8 cellular contexts compared by ENCODE assay signal in genomic region chr20:21302645-21303060, GRCh38. TPM values are rescaled to one million over a fixed set of nuclear protein-coding genes. Genes with fewer than 3 reads are reported as not detected.
DNase-seq lines count a peak whose midpoint lies in the region; ATAC-seq and TF ChIP-seq lines count a peak whose summit lies in the region.

No MANE protein-coding gene starts in this region.

- no peak for DNase-seq in T-helper 2 cell treated with Interferon-gamma antibody and Interleukin-4, amounts not matched to agents 5 μg/mL and 100 μg/mL, for 36 hours (ENCODE audit: low spot score)
- DNase-seq in T-helper 2 cell (no peak), LHCN-M2 (ENCODE audit: low read depth) (peak; percentile 23), dorsolateral prefrontal cortex (no peak), AG20443 (ENCODE audit: low spot score) (no peak)
- DNase-seq in activated CD8-positive, alpha-beta memory T cell treated with anti-CD3 and anti-CD28 coated beads, Interleukin-2, amount 50 U/mL, for 48 hours: no peak

- H3K4me3 ChIP-seq in dorsolateral prefrontal cortex: peak overlapping the region; percentile 72 to 100 (median 97)
- peak overlapping the region; percentile 84 to 93 for H3K4me3 ChIP-seq in muscle layer of duodenum (ENCODE audit: low read depth in 1 of 2, low read length in 2 of 2)

- H3K4me1 ChIP-seq in muscle layer of duodenum (ENCODE audit: control insufficient read depth in 1 of 2, insufficient read depth in 2 of 2, low read length in 2 of 2): peaks cover 0 to 20% of the 10 kb centered on the region in 2 donors

- H3K27me3 Mint-ChIP-seq in T-helper 2 cell treated with Interferon-gamma antibody and Interleukin-4, amounts not matched to agents 5 μg/mL and 100 μg/mL, for 36 hours (ENCODE audit: low read depth): no peaks in the 10 kb centered on the region

- H3K36me3 ChIP-seq in muscle layer of duodenum (ENCODE audit: control insufficient read depth in 1 of 2, insufficient read depth in 2 of 2, low read length in 2 of 2): peaks cover 0 to 4% of the 10 kb centered on the region in 2 donors

- peaks cover 22% of the 10 kb centered on the region for H3K36me3 Mint-ChIP-seq in T-helper 2 cell treated with Interferon-gamma antibody and Interleukin-4, amounts not matched to agents 5 μg/mL and 100 μg/mL, for 36 hours (ENCODE audit: low read depth)

- no peak for TF ChIP-seq CTCF in dorsolateral prefrontal cortex (IDR thresholded peaks at IDR 0.05 in 54 of 56, conservative IDR thresholded peaks at IDR 0.05 in 2 of 56; ENCODE audit: low read depth in 1 of 56, partially characterized antibody in 56 of 56)

- intact Hi-C loops in dorsolateral prefrontal cortex (cut with DNase I): loop anchor here (5.0 kb wide), 4 partner anchors 65 to 210 kb away; partner anchors contain the start of genes KIZ (in 2 of the 2) and NKX2-2 (in 1 of the 2)

- peak overlapping the region; percentile 85 for H3K27ac Mint-ChIP-seq in T-helper 2 cell treated with Interferon-gamma antibody and Interleukin-4, amounts not matched to agents 5 μg/mL and 100 μg/mL, for 36 hours

- no peak for ATAC-seq in GM18498 (IDR thresholded peaks at IDR 0.05; ENCODE audit: unreplicated experiment)

- H3K27ac ChIP-seq in dorsolateral prefrontal cortex: peak overlapping the region; percentile 75 to 98 (median 94)
- H3K27ac ChIP-seq in muscle layer of duodenum (ENCODE audit: low read length): peak overlapping the region; percentile 93

- H3K9me3 ChIP-seq in muscle layer of duodenum (ENCODE audit: control insufficient read depth in 1 of 2, low read length in 2 of 2): no peaks in the 10 kb centered on the region

- H3K4me3 Mint-ChIP-seq in T-helper 2 cell treated with Interferon-gamma antibody and Interleukin-4, amounts not matched to agents 5 μg/mL and 100 μg/mL, for 36 hours: peak overlapping the region; percentile 97

- no peaks in the 10 kb centered on the region for H3K27me3 ChIP-seq in dorsolateral prefrontal cortex
- H3K27me3 ChIP-seq in muscle layer of duodenum (ENCODE audit: low read depth, low read length): no peaks in the 10 kb centered on the region

- H3K9me3 Mint-ChIP-seq in T-helper 2 cell treated with Interferon-gamma antibody and Interleukin-4, amounts not matched to agents 5 μg/mL and 100 μg/mL, for 36 hours: no peaks in the 10 kb centered on the region

- peaks cover 22% of the 10 kb centered on the region for H3K4me1 Mint-ChIP-seq in T-helper 2 cell treated with Interferon-gamma antibody and Interleukin-4, amounts not matched to agents 5 μg/mL and 100 μg/mL, for 36 hours (ENCODE audit: low read depth)

RNA-seq across cellular contexts. Expression of gene XRN2, which starts 0.5 kb away (rescaled TPM):
- 99.6 and 125 TPM in 2 replicates for total RNA-seq in LHCN-M2 (2014; rRNA removed)
- 39.6 TPM for polyA plus RNA-seq in LHCN-M2 (2012)
- total RNA-seq in dorsolateral prefrontal cortex: 10 to 100 TPM; 22.9 to 32.8 (median 27.2) TPM
